11 cellular contexts compared by ENCODE assay signal in genomic region chr7:137990251-137990901, GRCh38. TPM values are rescaled to one million over a fixed set of nuclear protein-coding genes. Genes with fewer than 3 reads are reported as not detected.
DNase-seq lines count a peak whose midpoint lies in the region; ATAC-seq and TF ChIP-seq lines count a peak whose summit lies in the region.
"Had no signal": no experiment of that assay in that cellular context is flagged by ENCODE, and none has a peak within 500 bp of the region (broad histone marks: within the 10 kb centered on the region; RNA-seq: fewer than 3 reads in every experiment).

No MANE protein-coding gene starts in this region.

- peaks cover 83% of the 10 kb centered on the region for H3K79me2 ChIP-seq in mesendoderm (ENCODE audit: control insufficient read depth, insufficient read depth, low read length)

- peak overlapping the region in 4 of 12 donors; percentile 8 to 33 (median 21) for H3K4me3 ChIP-seq in heart left ventricle
- H3K4me3 ChIP-seq in esophagus muscularis mucosa, result peak overlapping the region in 2 of 4 donors; percentile 17 to 21
- no peak overlapping the region for H3K4me3 ChIP-seq in mesodermal cell (ENCODE audit: extremely low read depth, insufficient read depth, low read length, poor library complexity, severe bottlenecking)
- H3K4me3 ChIP-seq in mesendoderm (ENCODE audit: low read length), result no peak overlapping the region

- TF ChIP-seq POLR2A in heart left ventricle (IDR thresholded peaks at IDR 0.05) (no peak), esophagus muscularis mucosa (IDR thresholded peaks at IDR 0.05; ENCODE audit: low read depth) (no peak)

- H2AK5ac ChIP-seq in mesendoderm (ENCODE audit: low read length), result no peak overlapping the region

- peaks cover 33% of the 10 kb centered on the region for H3K79me1 ChIP-seq in mesendoderm (ENCODE audit: low read length)

- H3K27ac ChIP-seq in heart left ventricle (peak overlapping the region; percentile 3 to 94 (median 70)), esophagus muscularis mucosa (replicated peaks in 1 of 4) (peak overlapping the region; percentile 65 to 78 (median 76)), mesodermal cell (ENCODE audit: low read depth, low read length, severe bottlenecking) (peak overlapping the region; percentile 78), mesendoderm (ENCODE audit: low read depth, low read length) (no peak overlapping the region)

- WGBS in heart left ventricle, 4 donors, result 45 to 60% (median 52%) methylated on average over 5 of the region's 5 CpGs
- 50% methylated on average over 5 of the region's 5 CpGs for WGBS in esophagus muscularis mucosa
- whole genome bisulfite sequencing in mesodermal cell (ENCODE audit: insufficient coverage in 2 of 2), 2 experiments, result 71 to 80% methylated on average over 3 of the region's 5 CpGs
- no CpG with 5 or more reads among the region's 5 CpGs for WGBS in mesendoderm (ENCODE audit: extremely low coverage, insufficient coverage, low lambda C conversion rate)

- H3K36me3 ChIP-seq in heart left ventricle (no peaks in the 10 kb centered on the region), esophagus muscularis mucosa (no peaks in the 10 kb centered on the region), mesodermal cell (ENCODE audit: control insufficient read depth, insufficient read depth, low read length) (peaks cover 3% of the 10 kb centered on the region), mesendoderm (ENCODE audit: control insufficient read depth, insufficient read depth, low read length) (no peaks in the 10 kb centered on the region)

- no peak for TF ChIP-seq EP300 in esophagus muscularis mucosa (IDR thresholded peaks at IDR 0.05)

- H3K56ac ChIP-seq in mesendoderm (ENCODE audit: low read length), result no peak overlapping the region

- peak in 1 of 4 donors; percentile 52 for ATAC-seq in heart left ventricle
- ATAC-seq in Right ventricle myocardium inferior, result no peak
- ATAC-seq in HG03342 (IDR thresholded peaks at IDR 0.05; ENCODE audit: unreplicated experiment), result no peak
- no peak for ATAC-seq in HG03378 (IDR thresholded peaks at IDR 0.05; ENCODE audit: unreplicated experiment)
- ATAC-seq in HG03159 (IDR thresholded peaks at IDR 0.05; ENCODE audit: unreplicated experiment), result no peak

- H3K27me3 ChIP-seq in heart left ventricle (no peaks in the 10 kb centered on the region), esophagus muscularis mucosa (no peaks in the 10 kb centered on the region), mesendoderm (ENCODE audit: insufficient read depth, low read length, poor library complexity) (no peaks in the 10 kb centered on the region)

- intact Hi-C loops in heart left ventricle (cut with DNase I), result loop anchor here in 2 of 10 donors (5.0 to 10.0 kb wide), 2 partner anchors 38 to 46 kb away; no protein-coding TSS in a partner anchor
- intact Hi-C loops in Right ventricle myocardium inferior (cut with DNase I), result loop anchor here (5.0 kb wide), 1 partner anchor 53 kb away; no protein-coding TSS in a partner anchor
- intact Hi-C loops in esophagus muscularis mucosa (cut with DNase I), result no loop called here

- no peak overlapping the region for H4K8ac ChIP-seq in mesendoderm (ENCODE audit: low read depth, low read length)

- TF ChIP-seq CTCF in heart left ventricle (IDR thresholded peaks at IDR 0.05) (no peak), esophagus muscularis mucosa (IDR thresholded peaks at IDR 0.05) (no peak)

- H3K9me3 ChIP-seq in heart left ventricle (no peaks in the 10 kb centered on the region), esophagus muscularis mucosa (no peaks in the 10 kb centered on the region), mesodermal cell (ENCODE audit: control insufficient read depth, low read length) (no peaks in the 10 kb centered on the region)

- no peak overlapping the region for H3K9ac ChIP-seq in mesendoderm (ENCODE audit: low read length)

- DNase-seq in heart left ventricle (no peak), Right ventricle myocardium inferior (ENCODE audit: missing footprints) (no peak), esophagus muscularis mucosa (ENCODE audit: extremely low spot score) (no peak), mesendoderm (no peak)
- DNase-seq: 8988T, NCI-H1436 treated with DMSO at 0.1 percent for 48 hours, SHP77 had no signal

- no peak overlapping the region for H3K23ac ChIP-seq in mesendoderm (ENCODE audit: low read length)

- H2BK15ac ChIP-seq in mesendoderm (replicated peaks; ENCODE audit: low read depth), result no peak overlapping the region

- no peak overlapping the region for H2BK5ac ChIP-seq in mesendoderm (ENCODE audit: low read length)

- H3K4me2 ChIP-seq in mesendoderm (ENCODE audit: low read length), result no peak overlapping the region

- H3K4ac ChIP-seq in mesendoderm (ENCODE audit: low read depth, low read length), result no peak overlapping the region

- H3K18ac ChIP-seq in mesendoderm (ENCODE audit: low read length), result no peak overlapping the region

- H4K5ac ChIP-seq in mesendoderm (ENCODE audit: low read length), result no peak overlapping the region

- peaks cover 0 to 97% (median 85%) of the 10 kb centered on the region in 12 donors for H3K4me1 ChIP-seq in heart left ventricle
- H3K4me1 ChIP-seq in esophagus muscularis mucosa, result peaks cover 72 to 98% (median 95%) of the 10 kb centered on the region in 4 donors
- peaks cover 55% of the 10 kb centered on the region for H3K4me1 ChIP-seq in mesodermal cell (ENCODE audit: control insufficient read depth, insufficient read depth, low read length, poor library complexity, severe bottlenecking)
- H3K4me1 ChIP-seq in mesendoderm (ENCODE audit: control insufficient read depth, low read depth, low read length), result peaks cover 7% of the 10 kb centered on the region

- no peak overlapping the region for H2BK120ac ChIP-seq in mesendoderm (ENCODE audit: low read depth, low read length)

RNA-seq across cellular contexts. Expression of gene CREB3L2, which starts 11.5 kb away (rescaled TPM):
- total RNA-seq in heart left ventricle (10 to 100 TPM; 18.3 to 40.6 (median 22.0) TPM), Right ventricle myocardium inferior (19.3 TPM), esophagus muscularis mucosa (10 to 100 TPM; 29.2 to 43.4 (median 37.1) TPM)
- polyA plus RNA-seq in heart left ventricle, result 10 to 100 TPM in 1 of 2 donors, 1 to 10 TPM in 1; 4.0 to 13.2 TPM
- polyA plus RNA-seq in mesodermal cell (2013, experiment 1 of 2), result 40.4 TPM
- polyA plus RNA-seq in mesodermal cell (2013, experiment 2 of 2), result 40.1 TPM
- 32.4 TPM for polyA plus RNA-seq in mesendoderm (2013, experiment 1 of 2)
- 30.3 TPM for polyA plus RNA-seq in mesendoderm (2013, experiment 2 of 2)
